ENCODE assay signal across 8 cellular contexts in genomic region chr9:125407974-125408900, GRCh38.
DNase-seq lines count a peak whose midpoint lies in the region; ATAC-seq and TF ChIP-seq lines count a peak whose summit lies in the region.

No MANE protein-coding gene starts in this region.

- in situ Hi-C loops in astrocyte of the cerebellum (cut with HindIII; ENCODE audit: low sequenced_read_pairs), result no loop called here

- H3K4me3 ChIP-seq in astrocyte of the cerebellum (ENCODE audit: low read depth, low read length), result peak overlapping the region; percentile 45

- POLR2A ChIA-PET in CD4-positive, alpha-beta T cell (lab: Charles Lee), result interaction anchor here (0.6 kb wide), 1 partner anchor 14 kb away, joined by 3 read pairs; no protein-coding TSS in a partner anchor

- no peaks in the 10 kb centered on the region for H3K36me3 Mint-ChIP-seq in CD4-positive, alpha-beta T cell (ENCODE audit: low read depth)

- H3K27me3 Mint-ChIP-seq in CD4-positive, alpha-beta T cell, result peaks cover 44% of the 10 kb centered on the region

- peak overlapping the region; percentile 80 for H3K4me3 Mint-ChIP-seq in CD4-positive, alpha-beta T cell

- no peaks in the 10 kb centered on the region for H3K9me3 ChIP-seq in CD4-positive, alpha-beta T cell (ENCODE audit: control insufficient read depth, low read length)

- TF ChIP-seq CTCF in CD4-positive, alpha-beta T cell (IDR thresholded peaks at IDR 0.05), result peak; percentile 90
- TF ChIP-seq CTCF in astrocyte of the cerebellum (IDR thresholded peaks at IDR 0.05; ENCODE audit: low read depth, low read length, missing control alignments), result peak; percentile 78

- peak; percentile 85 for ATAC-seq in CD4-positive, alpha-beta T cell (ENCODE audit: poor library complexity)
- ATAC-seq in GM21526 (IDR thresholded peaks at IDR 0.05; ENCODE audit: low FRiP score, unreplicated experiment) (peak; percentile 69), sciatic nerve (peak; percentile 89)

- CTCF ChIA-PET in CD4-positive, alpha-beta T cell (lab: Charles Lee), result interaction anchor here (0.6 to 1.5 kb wide), 17 partner anchors 8 to 1150 kb away, joined by 3 to 10 read pairs (median 3); no protein-coding TSS in a partner anchor

- H3K27ac Mint-ChIP-seq in CD4-positive, alpha-beta T cell, result no peak overlapping the region

- peaks cover 8% of the 10 kb centered on the region for H3K4me1 Mint-ChIP-seq in CD4-positive, alpha-beta T cell (ENCODE audit: low read depth)

- peak; percentile 50 to 83 (median 72) for DNase-seq in CD4-positive, alpha-beta T cell
- peak; percentile 70 for DNase-seq in NCI-H1092 (lab: John Stamatoyannopoulos, UW)
- peak; percentile 65 for DNase-seq in T1000 (lab: John Stamatoyannopoulos, UW)
- DNase-seq in astrocyte of the cerebellum (ENCODE audit: low read depth), result peak; percentile 28
- DNase-seq in hypothalamus (lab: John Stamatoyannopoulos, UW), result peak in 44 of 51 donors; percentile 11 to 80 (median 48)
- peak; percentile 87 for DNase-seq in sciatic nerve (ENCODE audit: low spot score)
- DNase-seq in NCI-H187 treated with DMSO at 0.1 percent for 48 hours (lab: John Stamatoyannopoulos, UW), result no peak

- peaks cover 7% of the 10 kb centered on the region for H3K27me3 ChIP-seq in CD4-positive, alpha-beta T cell (ENCODE audit: control insufficient read depth, insufficient read depth, low read length)

- intact Hi-C loops in CD4-positive, alpha-beta T cell (cut with DNase I, micrococcal nuclease), result loop anchor here (1.0 to 5.0 kb wide), 7 partner anchors 149 to 1151 kb away; no protein-coding TSS in a partner anchor
- intact Hi-C loops in sciatic nerve (cut with DNase I), result no loop called here

- H3K9me3 Mint-ChIP-seq in CD4-positive, alpha-beta T cell, result no peaks in the 10 kb centered on the region

- no peak overlapping the region for H3K27ac ChIP-seq in CD4-positive, alpha-beta T cell (ENCODE audit: low read depth, low read length)
